Comparison of ENCODE assay signal across 12 cellular contexts in genomic region chr18:45588284-45588683, GRCh38. TPM values are rescaled to one million over a fixed set of nuclear protein-coding genes. Genes with fewer than 3 reads are reported as not detected.
DNase-seq lines count a peak whose midpoint lies in the region; ATAC-seq and TF ChIP-seq lines count a peak whose summit lies in the region.
"Had no signal": no experiment of that assay in that cellular context is flagged by ENCODE, and none has a peak within 500 bp of the region (broad histone marks: within the 10 kb centered on the region; RNA-seq: fewer than 3 reads in every experiment).

No MANE protein-coding gene starts in this region.

- no peak for TF ChIP-seq POLR2A in esophagus squamous epithelium (IDR thresholded peaks at IDR 0.05)

- H3K9ac ChIP-seq in mucosa of rectum (ENCODE audit: low read depth in 1 of 2, low read length in 2 of 2): no peak overlapping the region

- peaks cover 0 to 31% (median 24%) of the 10 kb centered on the region in 3 donors for H3K4me1 ChIP-seq in esophagus squamous epithelium
- H3K4me1 ChIP-seq in mucosa of rectum (ENCODE audit: control insufficient read depth in 2 of 2, insufficient read depth in 2 of 2, low read length in 2 of 2): peaks cover 4 to 6% of the 10 kb centered on the region in 2 donors
- no peaks in the 10 kb centered on the region for H3K4me1 ChIP-seq in upper lobe of right lung

- H3K36me3 Mint-ChIP-seq in activated CD4-positive, alpha-beta T cell treated with anti-CD3 and anti-CD28 coated beads, Interleukin-2, amount 10 ng/mL, durations not matched to agents 7 days and 5 days (ENCODE audit: low read depth): no peaks in the 10 kb centered on the region
- H3K36me3 Mint-ChIP-seq in CD14-positive monocyte: no peaks in the 10 kb centered on the region

- no peak overlapping the region for H3K27ac Mint-ChIP-seq in activated CD4-positive, alpha-beta T cell treated with anti-CD3 and anti-CD28 coated beads, Interleukin-2, amount 10 ng/mL, durations not matched to agents 7 days and 5 days
- H3K27ac Mint-ChIP-seq in CD14-positive monocyte: no peak overlapping the region
- H3K27ac Mint-ChIP-seq: naive thymus-derived CD4-positive, alpha-beta T cell had no signal

- TF ChIP-seq CTCF in HFF-Myc (IDR thresholded peaks at IDR 0.05; ENCODE audit: low read depth, low read length, missing control alignments) (no peak), esophagus squamous epithelium (IDR thresholded peaks at IDR 0.05) (no peak), upper lobe of right lung (IDR thresholded peaks at IDR 0.05) (no peak), CD14-positive monocyte (IDR thresholded peaks at IDR 0.05) (no peak)

- H3K27me3 ChIP-seq in esophagus squamous epithelium (no peaks in the 10 kb centered on the region), mucosa of rectum (ENCODE audit: control insufficient read depth in 2 of 2, insufficient read depth in 2 of 2, low read length in 2 of 2) (no peaks in the 10 kb centered on the region), upper lobe of right lung (no peaks in the 10 kb centered on the region)

- intact Hi-C loops in esophagus squamous epithelium (cut with DNase I) (no loop called here), upper lobe of right lung (cut with DNase I) (no loop called here), CD14-positive monocyte (cut with micrococcal nuclease) (no loop called here)

- ATAC-seq in upper lobe of right lung: no peak
- no peak for ATAC-seq in GM19467 (IDR thresholded peaks at IDR 0.05; ENCODE audit: unreplicated experiment)
- ATAC-seq: naive thymus-derived CD4-positive, alpha-beta T cell had no signal

- H3K4me1 Mint-ChIP-seq in activated CD4-positive, alpha-beta T cell treated with anti-CD3 and anti-CD28 coated beads, Interleukin-2, amount 10 ng/mL, durations not matched to agents 7 days and 5 days: no peaks in the 10 kb centered on the region
- H3K4me1 Mint-ChIP-seq in CD14-positive monocyte: peaks cover 3% of the 10 kb centered on the region
- H3K4me1 Mint-ChIP-seq: naive thymus-derived CD4-positive, alpha-beta T cell had no signal

- DNase-seq in HFF-Myc (ENCODE audit: extremely low read depth, low read depth): peak; percentile 79
- no peak for DNase-seq in esophagus squamous epithelium (lab: John Stamatoyannopoulos, UW)
- no peak for DNase-seq in upper lobe of right lung
- DNase-seq in activated CD4-positive, alpha-beta T cell treated with anti-CD3 and anti-CD28 coated beads, Interleukin-2, amount 10 ng/mL, durations not matched to agents 7 days and 5 days: no peak
- no peak for DNase-seq in CD14-positive monocyte (ENCODE audit: low spot score)
- no peak for DNase-seq in GOT3 (lab: John Stamatoyannopoulos, UW)
- DNase-seq: MV-4-11; naive thymus-derived CD4-positive, alpha-beta T cell; NCI-H510A treated with DMSO at 0.1 percent for 48 hours; SIG-M5 had no signal

- H3K9me3 Mint-ChIP-seq in activated CD4-positive, alpha-beta T cell treated with anti-CD3 and anti-CD28 coated beads, Interleukin-2, amount 10 ng/mL, durations not matched to agents 7 days and 5 days: no peaks in the 10 kb centered on the region
- peaks cover 0 to 7% (median under 1%) of the 10 kb centered on the region in 7 donors for H3K9me3 Mint-ChIP-seq in CD14-positive monocyte

- CTCF ChIA-PET in activated CD4-positive, alpha-beta T cell treated with anti-CD3 and anti-CD28 coated beads, Interleukin-2, amount 10 ng/mL, durations not matched to agents 7 days and 5 days (lab: Charles Lee): no interaction called here

- POLR2A ChIA-PET in activated CD4-positive, alpha-beta T cell treated with anti-CD3 and anti-CD28 coated beads, Interleukin-2, amount 10 ng/mL, durations not matched to agents 7 days and 5 days (lab: Charles Lee): no interaction called here

- H3K4me3 Mint-ChIP-seq in activated CD4-positive, alpha-beta T cell treated with anti-CD3 and anti-CD28 coated beads, Interleukin-2, amount 10 ng/mL, durations not matched to agents 7 days and 5 days: no peak overlapping the region
- H3K4me3 Mint-ChIP-seq in CD14-positive monocyte: no peak overlapping the region
- H3K4me3 Mint-ChIP-seq: naive thymus-derived CD4-positive, alpha-beta T cell had no signal

- no peaks in the 10 kb centered on the region for H3K27me3 Mint-ChIP-seq in activated CD4-positive, alpha-beta T cell treated with anti-CD3 and anti-CD28 coated beads, Interleukin-2, amount 10 ng/mL, durations not matched to agents 7 days and 5 days
- H3K27me3 Mint-ChIP-seq in CD14-positive monocyte (ENCODE audit: low read depth in 3 of 3): peaks cover 0 to 2% (median 1%) of the 10 kb centered on the region in 3 donors

- peak overlapping the region; percentile 8 for H3K4me3 ChIP-seq in HFF-Myc (replicated peaks; ENCODE audit: low read depth, low read length)
- no peak overlapping the region for H3K4me3 ChIP-seq in esophagus squamous epithelium
- H3K4me3 ChIP-seq in mucosa of rectum (ENCODE audit: low read length in 2 of 2): no peak overlapping the region
- no peak overlapping the region for H3K4me3 ChIP-seq in upper lobe of right lung

- WGBS in esophagus squamous epithelium, 2 donors: 52 to 64% methylated on average over 3 of the region's 3 CpGs

- H3K9me3 ChIP-seq in esophagus squamous epithelium (no peaks in the 10 kb centered on the region), mucosa of rectum (ENCODE audit: control insufficient read depth in 2 of 2, low read length in 2 of 2) (no peaks in the 10 kb centered on the region), upper lobe of right lung (no peaks in the 10 kb centered on the region)

- no peaks in the 10 kb centered on the region for H3K36me3 ChIP-seq in esophagus squamous epithelium
- H3K36me3 ChIP-seq in mucosa of rectum (ENCODE audit: control insufficient read depth in 2 of 2, insufficient read depth in 2 of 2, low read length in 2 of 2): no peaks in the 10 kb centered on the region
- no peaks in the 10 kb centered on the region for H3K36me3 ChIP-seq in upper lobe of right lung

- H3K27ac ChIP-seq in esophagus squamous epithelium: peak overlapping the region in 3 of 4 donors; percentile 19 to 72 (median 72)
- H3K27ac ChIP-seq in mucosa of rectum (ENCODE audit: low read depth in 2 of 2, low read length in 2 of 2): peak overlapping the region; percentile 43 to 50
- peak overlapping the region; percentile 37 for H3K27ac ChIP-seq in upper lobe of right lung

RNA-seq across cellular contexts. Expression of gene SLC14A2, which starts 27.0 kb away (rescaled TPM):
- total RNA-seq in esophagus squamous epithelium (not detected), upper lobe of right lung (not detected)
- total RNA-seq in activated CD4-positive, alpha-beta T cell treated with anti-CD3 and anti-CD28 coated beads, Interleukin-2, amount 10 ng/mL, durations not matched to agents 7 days and 5 days: under 1 TPM; 0.10 to 0.12 TPM
- polyA plus RNA-seq in CD14-positive monocyte: not detected
- polyA plus RNA-seq: naive thymus-derived CD4-positive, alpha-beta T cell had no signal
